In genomic region chr16:1912215-1912543, GRCh38 we compare ENCODE assay signal across 5 cellular contexts. TPM values are rescaled to one million over a fixed set of nuclear protein-coding genes. Genes with fewer than 3 reads are reported as not detected.
"Had no signal": no experiment of that assay in that cellular context is flagged by ENCODE, and none has a peak within 500 bp of the region (broad histone marks: within the 10 kb centered on the region; RNA-seq: fewer than 3 reads in every experiment).

No MANE protein-coding gene starts in this region.

- H3K4me3 ChIP-seq: GM23338 had no signal

- DNase-seq: HCEC 1CT, IMR-90 had no signal

- H2AFZ ChIP-seq: GM23338 had no signal

- H3K4me2 ChIP-seq: GM23338 had no signal

- ATAC-seq: GM23338 had no signal

RNA-seq across cellular contexts. Expression of gene HS3ST6, which starts 6.0 kb away (rescaled TPM):
- total RNA-seq: GM23338, H9, HT-29, IMR-90 had no signal
- polyA plus RNA-seq: IMR-90 had no signal

RNA-seq across cellular contexts. Expression of gene MEIOB, which starts 40.2 kb away (rescaled TPM):
- total RNA-seq: HT-29, IMR-90 had no signal

RNA-seq across cellular contexts. Expression of gene RPL3L, which starts 42.3 kb away (rescaled TPM):
- total RNA-seq: HT-29, IMR-90 had no signal
- polyA plus RNA-seq: IMR-90 had no signal
